14 cellular contexts compared by ENCODE assay signal in genomic region chr15:52101542-52102340, GRCh38. TPM values are rescaled to one million over a fixed set of nuclear protein-coding genes. Genes with fewer than 3 reads are reported as not detected.
DNase-seq lines count a peak whose midpoint lies in the region; ATAC-seq and TF ChIP-seq lines count a peak whose summit lies in the region.
"Had no signal": no experiment of that assay in that cellular context is flagged by ENCODE, and none has a peak within 500 bp of the region (broad histone marks: within the 10 kb centered on the region; RNA-seq: fewer than 3 reads in every experiment).

No MANE protein-coding gene starts in this region.

- dilution Hi-C loops in mammary epithelial cell (cut with HindIII; ENCODE audit: low sequenced_read_pairs): no loop called here

- H3K27me3 ChIP-seq in mammary epithelial cell (ENCODE audit: insufficient read depth, low read length) (no peaks in the 10 kb centered on the region), RWPE2 (ENCODE audit: insufficient read depth, poor library complexity, severe bottlenecking) (no peaks in the 10 kb centered on the region), colonic mucosa (no peaks in the 10 kb centered on the region)
- H3K27me3 ChIP-seq: hepatocyte, stomach had no signal

- H3K4me1 ChIP-seq in mammary epithelial cell (ENCODE audit: insufficient read depth, low read length): peaks cover 40% of the 10 kb centered on the region
- H3K4me1 ChIP-seq in RWPE2 (ENCODE audit: insufficient read depth, poor library complexity, severe bottlenecking): peaks cover 35% of the 10 kb centered on the region
- no peaks in the 10 kb centered on the region for H3K4me1 ChIP-seq in colonic mucosa

- TF ChIP-seq CTCF in MCF 10A (IDR thresholded peaks at IDR 0.05; ENCODE audit: unreplicated experiment): no peak
- no peak for TF ChIP-seq CTCF in mammary epithelial cell (conservative IDR thresholded peaks at IDR 0.05 in 1 of 2, IDR thresholded peaks at IDR 0.05 in 1 of 2; ENCODE audit: extremely low read depth in 1 of 2, insufficient read depth in 1 of 2, low read depth in 1 of 2, low read length in 2 of 2)
- TF ChIP-seq CTCF in RWPE2 (IDR thresholded peaks at IDR 0.05; ENCODE audit: poor library complexity, severe bottlenecking): no peak
- no peak for TF ChIP-seq CTCF in colonic mucosa (IDR thresholded peaks at IDR 0.05)

- in situ Hi-C loops in mammary epithelial cell (cut with MboI; ENCODE audit: low sequenced_read_pairs in 2 of 2): no loop called here

- H3K27me3 Mint-ChIP-seq in MCF 10A (ENCODE audit: insufficient read depth, unreplicated experiment): no peaks in the 10 kb centered on the region

- peak overlapping the region; percentile 92 for H3K27ac Mint-ChIP-seq in MCF 10A (ENCODE audit: low read depth, unreplicated experiment)
- H3K27ac Mint-ChIP-seq: activated CD8-positive, alpha-beta memory T cell treated with anti-CD3 and anti-CD28 coated beads, Interleukin-2, amount 10 ng/mL, durations not matched to agents 7 days and 5 days had no signal

- no peaks in the 10 kb centered on the region for H3K9me3 Mint-ChIP-seq in MCF 10A (ENCODE audit: unreplicated experiment)

- H3K4me2 ChIP-seq in mammary epithelial cell (ENCODE audit: insufficient read depth, low read depth, low read length): no peak overlapping the region
- H3K4me2 ChIP-seq: hepatocyte had no signal

- intact Hi-C loops in MCF 10A (cut with micrococcal nuclease) (no loop called here), mammary epithelial cell (cut with micrococcal nuclease) (no loop called here), colonic mucosa (cut with DNase I) (no loop called here), Right ventricle myocardium superior (cut with DNase I) (no loop called here)

- H3K9ac ChIP-seq in mammary epithelial cell (ENCODE audit: insufficient read depth, low read length) (no peak overlapping the region), colonic mucosa (ENCODE audit: low read depth in 2 of 2, low read length in 2 of 2) (no peak overlapping the region)

- POLR2A ChIA-PET in MCF 10A (lab: Yijun Ruan, JAX): interaction anchor here (1.5 to 8.8 kb wide), 4 partner anchors 26 to 130 kb away, joined by 5 to 214 read pairs (median 100); partner anchors contain the start of gene LEO1

- no peak overlapping the region for H3K4me3 ChIP-seq in mammary epithelial cell (replicated peaks in 1 of 3; ENCODE audit: insufficient read depth in 1 of 3, low read depth in 2 of 3, low read length in 3 of 3)
- H3K4me3 ChIP-seq in RWPE2 (ENCODE audit: severe bottlenecking): no peak overlapping the region
- H3K4me3 ChIP-seq in colonic mucosa: no peak overlapping the region
- H3K4me3 ChIP-seq: hepatocyte, stomach had no signal

- H3K36me3 ChIP-seq in mammary epithelial cell (ENCODE audit: insufficient read depth, low read length): no peaks in the 10 kb centered on the region
- no peaks in the 10 kb centered on the region for H3K36me3 ChIP-seq in RWPE2 (ENCODE audit: low read depth)
- H3K36me3 ChIP-seq in colonic mucosa: no peaks in the 10 kb centered on the region
- H3K36me3 ChIP-seq: stomach had no signal

- no peaks in the 10 kb centered on the region for H4K20me1 ChIP-seq in mammary epithelial cell (ENCODE audit: insufficient read depth, low read length)

- no peak overlapping the region for H3K27ac ChIP-seq in mammary epithelial cell (ENCODE audit: insufficient read depth, low read depth, low read length)
- peak overlapping the region; percentile 67 for H3K27ac ChIP-seq in RWPE2 (ENCODE audit: poor library complexity, severe bottlenecking)
- no peak overlapping the region for H3K27ac ChIP-seq in colonic mucosa
- H3K27ac ChIP-seq: hepatocyte had no signal

- peaks cover 6% of the 10 kb centered on the region for H3K36me3 Mint-ChIP-seq in MCF 10A (ENCODE audit: insufficient read depth, unreplicated experiment)
- H3K36me3 Mint-ChIP-seq: activated CD8-positive, alpha-beta memory T cell treated with anti-CD3 and anti-CD28 coated beads, Interleukin-2, amount 10 ng/mL, durations not matched to agents 7 days and 5 days had no signal

- no peaks in the 10 kb centered on the region for H3K79me2 ChIP-seq in mammary epithelial cell (ENCODE audit: insufficient read depth, low read length)
- H3K79me2 ChIP-seq: hepatocyte had no signal

- 96% methylated on average over 16 of the region's 16 CpGs for WGBS in mammary epithelial cell (ENCODE audit: low coverage, missing lambda C conversion rate)

- DNase-seq in MCF 10A (ENCODE audit: unreplicated experiment) (no peak), mammary epithelial cell (no peak), RWPE2 (ENCODE audit: low spot score) (no peak), NCI-H2029 treated with DMSO at 0.1 percent for 48 hours (lab: John Stamatoyannopoulos, UW) (no peak), colonic mucosa (no peak), Right ventricle myocardium superior (no peak)
- no peak for DNase-seq in stimulated activated naive CD8-positive, alpha-beta T cell treated with anti-CD3 and anti-CD28 coated beads, Interleukin-15, Interleukin-2, amounts not matched to agents 100 U/mL and 50 U/mL, for 24 hours
- DNase-seq: activated CD8-positive, alpha-beta memory T cell treated with anti-CD3 and anti-CD28 coated beads, Interleukin-2, amount 10 ng/mL, durations not matched to agents 7 days and 5 days; DND-41; NCI-H1417; NK-92 treated with Interleukin-12 subunit alpha and Interleukin-12 subunit beta, amount 100 ng/mL, for 24 hours had no signal

- BruUV-seq in MCF 10A (replicated peaks; lab: Mats Ljungman, UMichigan) (no TSS peak), mammary epithelial cell (replicated peaks; lab: Mats Ljungman, UMichigan) (no TSS peak)

- ATAC-seq in HG03135 (IDR thresholded peaks at IDR 0.05; ENCODE audit: unreplicated experiment): peak; percentile 40
- no peak for ATAC-seq in RWPE2 (ENCODE audit: low read depth)
- no peak for ATAC-seq in stimulated activated naive CD8-positive, alpha-beta T cell treated with anti-CD3 and anti-CD28 coated beads, Interleukin-15, Interleukin-2, amounts not matched to agents 100 U/mL and 50 U/mL, for 24 hours
- no peak for ATAC-seq in Right ventricle myocardium superior (ENCODE audit: poor library complexity)
- ATAC-seq: activated CD8-positive, alpha-beta memory T cell treated with anti-CD3 and anti-CD28 coated beads, Interleukin-2, amount 10 ng/mL, durations not matched to agents 7 days and 5 days had no signal

- CTCF ChIA-PET in MCF 10A (lab: Yijun Ruan, JAX) (interaction anchor here (0.8 to 5.3 kb wide), 2 partner anchors 37 to 41 kb away, joined by 3 to 29 read pairs; no protein-coding TSS in a partner anchor), mammary epithelial cell (lab: Charles Lee; ENCODE audit: low non-redundant PET) (no interaction called here)

- H3K4me1 Mint-ChIP-seq in MCF 10A (ENCODE audit: insufficient read depth, unreplicated experiment): peaks cover 41% of the 10 kb centered on the region

- H3K9me3 ChIP-seq in mammary epithelial cell (replicated peaks; ENCODE audit: insufficient read depth, low read length): no peaks in the 10 kb centered on the region
- H3K9me3 ChIP-seq in RWPE2 (ENCODE audit: severe bottlenecking): no peaks in the 10 kb centered on the region
- H3K9me3 ChIP-seq in colonic mucosa: no peaks in the 10 kb centered on the region
- H3K9me3 ChIP-seq: stomach had no signal

- H2AFZ ChIP-seq in mammary epithelial cell (ENCODE audit: low read depth, low read length): no peak overlapping the region
- H2AFZ ChIP-seq: hepatocyte had no signal

- no peak overlapping the region for H3K4me3 Mint-ChIP-seq in MCF 10A (ENCODE audit: unreplicated experiment)
- H3K4me3 Mint-ChIP-seq: activated CD8-positive, alpha-beta memory T cell treated with anti-CD3 and anti-CD28 coated beads, Interleukin-2, amount 10 ng/mL, durations not matched to agents 7 days and 5 days had no signal

RNA-seq across cellular contexts. Expression of gene BCL2L10, which starts 10.8 kb away (rescaled TPM):
- total RNA-seq in MCF 10A (2022) (0.42 TPM in 1 of 2 replicates, not detected in the other), mammary epithelial cell (1 to 10 TPM in 1 of 2 donors, not detected in 1; 2.2 TPM), colonic mucosa (1 to 10 TPM in 1 of 2 donors, under 1 TPM in 1; 0.77 to 2.1 TPM), Right ventricle myocardium superior (not detected)
- polyA plus RNA-seq in mammary epithelial cell: 0.39 TPM
- 5.5 TPM for polyA minus RNA-seq in mammary epithelial cell
- total RNA-seq: activated CD8-positive, alpha-beta memory T cell treated with anti-CD3 and anti-CD28 coated beads, Interleukin-2, amount 10 ng/mL, durations not matched to agents 7 days and 5 days had no signal
